In genomic region chr12:124386059-124386458, GRCh38 we compare ENCODE assay signal across 13 cellular contexts.
DNase-seq lines count a peak whose midpoint lies in the region; ATAC-seq, FAIRE-seq and TF ChIP-seq lines count a peak whose summit lies in the region.
"Had no signal": no experiment of that assay in that cellular context is flagged by ENCODE, and none has a peak within 500 bp of the region (broad histone marks: within the 10 kb centered on the region; RNA-seq: fewer than 3 reads in every experiment).

No MANE protein-coding gene starts in this region.

- intact Hi-C loops in kidney (cut with DNase I) = no loop called here

- H3K4me1 ChIP-seq in kidney (ENCODE audit: control insufficient read depth in 1 of 2, insufficient read depth in 1 of 2, low read depth in 1 of 2, low read length in 2 of 2) = peaks cover 34 to 56% of the 10 kb centered on the region in 2 donors
- peaks cover 81% of the 10 kb centered on the region for H3K4me1 ChIP-seq in suprapubic skin

- ATAC-seq in HG02973 (IDR thresholded peaks at IDR 0.05; ENCODE audit: unreplicated experiment) (no peak), GM18502 (IDR thresholded peaks at IDR 0.05; ENCODE audit: poor library complexity, unreplicated experiment) (no peak)
- ATAC-seq: left lobe of liver had no signal

- H3K27ac ChIP-seq in kidney (ENCODE audit: low read depth in 2 of 2, low read length in 2 of 2) = peak overlapping the region; percentile 65 to 68
- H3K27ac ChIP-seq in suprapubic skin = peak overlapping the region; percentile 34

- H3K9me3 ChIP-seq in kidney (ENCODE audit: control insufficient read depth in 1 of 2, low read length in 2 of 2) = no peaks in the 10 kb centered on the region
- H3K9me3 ChIP-seq in suprapubic skin = no peaks in the 10 kb centered on the region

- H3K4me3 ChIP-seq in kidney (ENCODE audit: low read length in 2 of 2) (no peak overlapping the region), suprapubic skin (peak overlapping the region; percentile 18)

- H3K9ac ChIP-seq in kidney (ENCODE audit: low read length in 2 of 2) = no peak overlapping the region

- FAIRE-seq in kidney (lab: Jason Lieb, UNC) = no peak

- no peaks in the 10 kb centered on the region for H3K27me3 ChIP-seq in suprapubic skin

- peak overlapping the region; percentile 97 for H3K27ac Mint-ChIP-seq in HFFc6

- H3K36me3 Mint-ChIP-seq in HFFc6 (ENCODE audit: low read depth) = peaks cover 45% of the 10 kb centered on the region

- DNase-seq in HFFc6 (no peak), astrocyte of the hippocampus (ENCODE audit: low read depth, low spot score) (peak; percentile 48), kidney (no peak), suprapubic skin (ENCODE audit: low spot score in 2 of 2) (no peak), amygdala (lab: John Stamatoyannopoulos, UW) (no peak)
- no peak for DNase-seq in NK-92 treated with Interleukin-12 subunit alpha and Interleukin-12 subunit beta, amount 100 ng/mL, for 24 hours (lab: John Stamatoyannopoulos, UW)
- DNase-seq: activated CD4-positive, CD25-positive, alpha-beta regulatory T cell; activated effector memory CD4-positive, alpha-beta T cell treated with Interleukin-2 at 50 U/mL for 16 hours; effector memory CD4-positive, alpha-beta T cell; NCI-H1105 had no signal

- H3K27me3 Mint-ChIP-seq in HFFc6 (ENCODE audit: insufficient read depth) = peaks cover 44% of the 10 kb centered on the region

- WGBS in suprapubic skin = 75% methylated on average over 4 of the region's 17 CpGs

- peak overlapping the region; percentile 96 for H3K4me3 Mint-ChIP-seq in HFFc6

- H3K36me3 ChIP-seq in kidney (ENCODE audit: control insufficient read depth in 1 of 2, insufficient read depth in 2 of 2, low read length in 2 of 2) (peaks cover 11 to 13% of the 10 kb centered on the region in 2 donors), suprapubic skin (peaks cover 41% of the 10 kb centered on the region)

- H3K4me1 Mint-ChIP-seq in HFFc6 (ENCODE audit: low read depth) = peaks cover 73% of the 10 kb centered on the region

- no peak for TF ChIP-seq EP300 in suprapubic skin (IDR thresholded peaks at IDR 0.05)

- H3K9me3 Mint-ChIP-seq in HFFc6 = no peaks in the 10 kb centered on the region

- TF ChIP-seq CTCF in HFFc6 (IDR thresholded peaks at IDR 0.05) = no peak
- no peak for TF ChIP-seq CTCF in kidney (IDR thresholded peaks at IDR 0.05; ENCODE audit: borderline replicate concordance, extremely low read depth, insufficient read depth)
- no peak for TF ChIP-seq CTCF in suprapubic skin (IDR thresholded peaks at IDR 0.05)

- TF ChIP-seq POLR2A in suprapubic skin (IDR thresholded peaks at IDR 0.05) = no peak
